In the genomic region with DNA sequence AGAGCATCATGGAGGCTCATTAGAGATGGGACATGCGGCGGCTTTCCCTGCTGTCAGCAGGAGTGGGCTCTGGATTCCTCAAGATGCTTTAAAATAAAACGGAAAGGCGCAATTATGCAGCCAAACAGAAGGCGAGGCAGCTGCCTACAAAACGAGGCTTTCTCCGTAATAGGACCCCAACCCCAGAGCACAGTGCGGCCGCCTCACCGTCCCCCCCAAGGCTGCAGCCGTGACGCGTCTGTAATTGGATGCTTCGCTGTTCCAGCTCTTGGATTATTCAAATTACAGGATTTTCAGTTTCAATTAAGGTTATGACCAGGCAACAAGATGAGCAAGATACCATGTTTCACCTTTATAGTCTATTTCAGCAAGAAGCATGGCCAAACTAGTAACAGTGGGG, we compare ENCODE assay signal across 24 cellular contexts. TPM values are rescaled to one million over a fixed set of nuclear protein-coding genes. Genes with fewer than 3 reads are reported as not detected.
DNase-seq lines count a peak whose midpoint lies in the region; ATAC-seq, FAIRE-seq and TF ChIP-seq lines count a peak whose summit lies in the region.
"Had no signal": no experiment of that assay in that cellular context is flagged by ENCODE, and none has a peak within 500 bp of the region (broad histone marks: within the 10 kb centered on the region; RNA-seq: fewer than 3 reads in every experiment).

No MANE protein-coding gene starts in this region.

- TF ChIP-seq RAD21 in A549 (conservative IDR thresholded peaks at IDR 0.05 in 1 of 2, IDR thresholded peaks at IDR 0.05 in 1 of 2), result no peak

- no peak overlapping the region for H3K4me2 ChIP-seq in A549
- H3K4me2 ChIP-seq: GM23338, KMS-11 had no signal

- TF ChIP-seq CTCF in A549 (IDR thresholded peaks at IDR 0.05) (no peak), gastrocnemius medialis (IDR thresholded peaks at IDR 0.05 in 4 of 5, conservative IDR thresholded peaks at IDR 0.05 in 1 of 5) (no peak)

- no peaks in the 10 kb centered on the region for H3K9me3 ChIP-seq in A549
- H3K9me3 ChIP-seq in SJCRH30 (replicated peaks), result no peaks in the 10 kb centered on the region
- no peaks in the 10 kb centered on the region for H3K9me3 ChIP-seq in gastrocnemius medialis
- H3K9me3 ChIP-seq: BE2C, HAP-1 had no signal

- H3K27me3 Mint-ChIP-seq in IgD-negative memory B cell, result peaks cover 2% of the 10 kb centered on the region
- H3K27me3 Mint-ChIP-seq in memory B cell, result no peaks in the 10 kb centered on the region

- H3K4me1 ChIP-seq in A549 (peaks cover 14% of the 10 kb centered on the region), SJCRH30 (no peaks in the 10 kb centered on the region), gastrocnemius medialis (no peaks in the 10 kb centered on the region)
- H3K4me1 ChIP-seq: BE2C had no signal

- H3K4me3 Mint-ChIP-seq in IgD-negative memory B cell, result peak overlapping the region in 3 of 4 donors; percentile 20 to 84 (median 22)
- H3K4me3 Mint-ChIP-seq in memory B cell, result peak overlapping the region; percentile 24
- H3K4me3 Mint-ChIP-seq: CD4-positive, CD25-positive, alpha-beta regulatory T cell; GM23338; T-helper 1 cell treated with Interleukin-12 subunit alpha and Interleukin-12 subunit beta and Interleukin-4 antibody, amounts not matched to agents 30 μg/mL and 1 μg/mL, for 36 hours had no signal

- POLR2A ChIA-PET in A549 (lab: Yijun Ruan, JAX), result no interaction called here

- H3K9me3 Mint-ChIP-seq in IgD-negative memory B cell (no peaks in the 10 kb centered on the region), memory B cell (no peaks in the 10 kb centered on the region)
- H3K9me3 Mint-ChIP-seq: CD4-positive, CD25-positive, alpha-beta regulatory T cell; GM23338; T-helper 1 cell treated with Interleukin-12 subunit alpha and Interleukin-12 subunit beta and Interleukin-4 antibody, amounts not matched to agents 30 μg/mL and 1 μg/mL, for 36 hours had no signal

- peak; percentile 56 for FAIRE-seq in A549 (lab: Jason Lieb, UNC)
- FAIRE-seq: HTR-8/SVneo, RCC 7860 had no signal

- H3K36me3 ChIP-seq in SJCRH30, result no peaks in the 10 kb centered on the region
- no peaks in the 10 kb centered on the region for H3K36me3 ChIP-seq in gastrocnemius medialis
- H3K36me3 ChIP-seq: BE2C, HAP-1 had no signal

- no peak overlapping the region for H3K27ac ChIP-seq in A549
- H3K27ac ChIP-seq in SJCRH30, result no peak overlapping the region
- no peak overlapping the region for H3K27ac ChIP-seq in gastrocnemius medialis
- H3K27ac ChIP-seq: KMS-11 had no signal

- H3K27ac Mint-ChIP-seq in IgD-negative memory B cell (peak overlapping the region in 1 of 3 donors; percentile 27), memory B cell (no peak overlapping the region)
- H3K27ac Mint-ChIP-seq: CD4-positive, CD25-positive, alpha-beta regulatory T cell; GM23338; T-helper 1 cell treated with Interleukin-12 subunit alpha and Interleukin-12 subunit beta and Interleukin-4 antibody, amounts not matched to agents 30 μg/mL and 1 μg/mL, for 36 hours had no signal

- DNase-seq in A549 (ENCODE audit: low read depth in 1 of 2, low spot score in 1 of 2), result no peak
- peak in 1 of 2 experiments; percentile 22 for DNase-seq in SJCRH30
- DNase-seq in memory B cell (ENCODE audit: low spot score in 2 of 2), result no peak
- DNase-seq in activated CD8-positive, alpha-beta memory T cell treated with anti-CD3 and anti-CD28 coated beads for 24 hours, result no peak
- DNase-seq in gastrocnemius medialis, result no peak
- DNase-seq in left colon, result no peak
- DNase-seq: BE2C; CD4-positive, CD25-positive, alpha-beta regulatory T cell; NCI-H1105 treated with DMSO at 0.1 percent for 48 hours; NCI-H2029 treated with DMSO at 0.1 percent for 48 hours; NCI-H446 treated with DMSO at 0.1 percent for 48 hours; NCI-H748 treated with DMSO at 0.1 percent for 48 hours; OCI-M1 had no signal

- WGBS in A549 (ENCODE audit: missing lambda C conversion rate), result 79% methylated on average over 14 of the region's 14 CpGs

- CTCF ChIA-PET in A549 (lab: Yijun Ruan, JAX), result interaction anchor here (0.9 to 2.4 kb wide), 5 partner anchors 11 to 69 kb away, joined by 3 to 7 read pairs (median 3); no protein-coding TSS in a partner anchor

- H3K27me3 ChIP-seq in SJCRH30, result 0 out of 2 replicates have a peak, but pooled peaks cover 2% of the 10 kb centered on the region
- peaks cover 10 to 25% (median 12%) of the 10 kb centered on the region in 3 donors for H3K27me3 ChIP-seq in gastrocnemius medialis

- H3K4me3 ChIP-seq in A549 (no peak overlapping the region), SJCRH30 (peak overlapping the region; percentile 14; the same call in 1 of the 2 replicates), gastrocnemius medialis (no peak overlapping the region)
- H3K4me3 ChIP-seq: GM23338, HAP-1 had no signal

- in situ Hi-C loops in gastrocnemius medialis (cut with MboI; ENCODE audit: low sequenced_read_pairs in 4 of 4), result no loop called here

- H3K36me3 Mint-ChIP-seq in IgD-negative memory B cell (peaks cover 1% of the 10 kb centered on the region), memory B cell (no peaks in the 10 kb centered on the region)
- H3K36me3 Mint-ChIP-seq: CD4-positive, CD25-positive, alpha-beta regulatory T cell had no signal

- TF ChIP-seq POLR2A in A549 (IDR thresholded peaks at IDR 0.05; ENCODE audit: low read length), result no peak
- TF ChIP-seq POLR2A in gastrocnemius medialis (IDR thresholded peaks at IDR 0.05), result no peak

- ATAC-seq in A549 (0 out of 6 replicates have a peak, but pooled peaks of 1 of the 2 experiments have one; percentile 16), memory B cell (ENCODE audit: low read depth) (no peak), HG03439 (IDR thresholded peaks at IDR 0.05; ENCODE audit: unreplicated experiment) (no peak), gastrocnemius medialis (no peak), left colon (no peak)
- ATAC-seq: Right ventricle myocardium inferior had no signal

- intact Hi-C loops in gastrocnemius medialis (cut with DNase I; ENCODE audit: low total_unique reads) (no loop called here), left colon (cut with DNase I, micrococcal nuclease) (no loop called here)

- no peak for TF ChIP-seq EP300 in A549 (IDR thresholded peaks at IDR 0.05)

- H3K4me1 Mint-ChIP-seq in IgD-negative memory B cell (peaks cover 26 to 44% (median 38%) of the 10 kb centered on the region in 3 donors), memory B cell (peaks cover 25% of the 10 kb centered on the region)
- H3K4me1 Mint-ChIP-seq: CD4-positive, CD25-positive, alpha-beta regulatory T cell had no signal

TF ChIP-seq in A549, 52 proteins besides CTCF, POLR2A, EP300 and RAD21 (continues in another document):
- TF ChIP-seq RNF2 (IDR thresholded peaks at IDR 0.05; ENCODE audit: borderline replicate concordance, low read depth) (no peak), MAFK (IDR thresholded peaks at IDR 0.05; ENCODE audit: partially characterized antibody) (no peak), RFX5 (IDR thresholded peaks at IDR 0.05) (no peak), HMGXB4 (CRISPR knock-in tag; IDR thresholded peaks at IDR 0.05; ENCODE audit: borderline replicate concordance) (no peak), CHD2 (IDR thresholded peaks at IDR 0.05; ENCODE audit: low read length, partially characterized antibody) (no peak), FOSB (CRISPR knock-in tag; IDR thresholded peaks at IDR 0.05) (no peak), CBX2 (IDR thresholded peaks at IDR 0.05; ENCODE audit: borderline replicate concordance, low read depth) (no peak), NFE2L2 (conservative IDR thresholded peaks at IDR 0.05; ENCODE audit: low read length) (no peak), TP53 (CRISPR knock-in tag; IDR thresholded peaks at IDR 0.05) (no peak), EHF (CRISPR knock-in tag; IDR thresholded peaks at IDR 0.05) (no peak), MAZ (IDR thresholded peaks at IDR 0.05; ENCODE audit: borderline replicate concordance, low read depth, low read length) (no peak), JUN (IDR thresholded peaks at IDR 0.05) (no peak), KDM5A (IDR thresholded peaks at IDR 0.05) (no peak)
- TF ChIP-seq, protein P1, sequence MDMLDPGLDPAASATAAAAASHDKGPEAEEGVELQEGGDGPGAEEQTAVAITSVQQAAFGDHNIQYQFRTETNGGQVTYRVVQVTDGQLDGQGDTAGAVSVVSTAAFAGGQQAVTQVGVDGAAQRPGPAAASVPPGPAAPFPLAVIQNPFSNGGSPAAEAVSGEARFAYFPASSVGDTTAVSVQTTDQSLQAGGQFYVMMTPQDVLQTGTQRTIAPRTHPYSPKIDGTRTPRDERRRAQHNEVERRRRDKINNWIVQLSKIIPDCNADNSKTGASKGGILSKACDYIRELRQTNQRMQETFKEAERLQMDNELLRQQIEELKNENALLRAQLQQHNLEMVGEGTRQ (IDR thresholded peaks at IDR 0.05), result no peak

RNA-seq across cellular contexts. Expression of gene ABR, which starts 37.2 kb away (rescaled TPM):
- polyA plus RNA-seq in A549 (2011; rRNA removed) (62.5 and 70.9 TPM in 2 replicates), A549 (2017; fragmentation: RNase III; extraction: RNeasy Plus Mini Kit Qiagen cat#74134 plus additional on column Dnase treatment) (68.8 to 78.0 TPM (median 73.8 TPM) in 3 replicates), IgD-negative memory B cell (19.2 TPM)
- 128 and 131 TPM in 2 replicates for polyA plus RNA-seq in A549 (2012; cell fraction: cytosol; rRNA removed)
- polyA plus RNA-seq in A549 (2012; cell fraction: nucleus; rRNA removed), result 168 and 237 TPM in 2 replicates
- 103 and 133 TPM in 2 replicates for polyA minus RNA-seq in A549 (2011; rRNA and poly(A)+ RNA removed)
- total RNA-seq in SJCRH30 (2014; rRNA removed; shearing (Covaris generic)), result 5.6 and 7.0 TPM in 2 replicates
- total RNA-seq in gastrocnemius medialis (10 to 100 TPM in 3 of 4 donors, 1 to 10 TPM in 1; 9.7 to 15.4 (median 12.8) TPM), left colon (100 to 1,000 TPM; 310 to 373 TPM)

RNA-seq across cellular contexts. Expression of gene BHLHA9, which starts 53.2 kb away (rescaled TPM):
- not detected in 2 replicates for polyA plus RNA-seq in A549 (2011; rRNA removed)
- polyA plus RNA-seq in A549 (2012; cell fraction: cytosol; rRNA removed), result not detected in 2 replicates
- not detected in 2 replicates for polyA plus RNA-seq in A549 (2012; cell fraction: nucleus; rRNA removed)
- not detected in 3 replicates for polyA plus RNA-seq in A549 (2017; fragmentation: RNase III; extraction: RNeasy Plus Mini Kit Qiagen cat#74134 plus additional on column Dnase treatment)
- not detected in 2 replicates for polyA minus RNA-seq in A549 (2011; rRNA and poly(A)+ RNA removed)
- not detected for polyA plus RNA-seq in IgD-negative memory B cell
- not detected in 2 replicates for total RNA-seq in SJCRH30 (2014; rRNA removed; shearing (Covaris generic))
- total RNA-seq in gastrocnemius medialis, result not detected
- total RNA-seq in left colon, result not detected
- total RNA-seq: A172; CD4-positive, CD25-positive, alpha-beta regulatory T cell; Right ventricle myocardium inferior; SK-MEL-5 had no signal
- polyA plus RNA-seq: CD4-positive, CD25-positive, alpha-beta regulatory T cell had no signal

Comparison
In these comparisons a context has a peak if more than half of its experiments do, and no peak if none do; other contexts are left out.
1. RNA of gene ABR, which starts 37.2 kb away (total RNA-seq): 310 to 373 TPM in left colon; 9.7 to 15.4 TPM in gastrocnemius medialis and 5.6 to 7.0 TPM in SJCRH30; every median in the first group is over 10 times any median in the second.